ENCODE assay signal across 8 cellular contexts in genomic region chr7:107168233-107169119, GRCh38. TPM values are rescaled to one million over a fixed set of nuclear protein-coding genes. Genes with fewer than 3 reads are reported as not detected.
DNase-seq lines count a peak whose midpoint lies in the region; ATAC-seq and TF ChIP-seq lines count a peak whose summit lies in the region.

A gene with protein sequence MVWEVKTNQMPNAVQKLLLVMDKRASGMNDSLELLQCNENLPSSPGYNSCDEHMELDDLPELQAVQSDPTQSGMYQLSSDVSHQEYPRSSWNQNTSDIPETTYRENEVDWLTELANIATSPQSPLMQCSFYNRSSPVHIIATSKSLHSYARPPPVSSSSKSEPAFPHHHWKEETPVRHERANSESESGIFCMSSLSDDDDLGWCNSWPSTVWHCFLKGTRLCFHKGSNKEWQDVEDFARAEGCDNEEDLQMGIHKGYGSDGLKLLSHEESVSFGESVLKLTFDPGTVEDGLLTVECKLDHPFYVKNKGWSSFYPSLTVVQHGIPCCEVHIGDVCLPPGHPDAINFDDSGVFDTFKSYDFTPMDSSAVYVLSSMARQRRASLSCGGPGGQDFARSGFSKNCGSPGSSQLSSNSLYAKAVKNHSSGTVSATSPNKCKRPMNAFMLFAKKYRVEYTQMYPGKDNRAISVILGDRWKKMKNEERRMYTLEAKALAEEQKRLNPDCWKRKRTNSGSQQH (plus strand): TSS chr7:107169003. CDS start chr7:107179894, 10,891 bp downstream.

- H3K9me3 ChIP-seq in OCI-LY7 (ENCODE audit: low read length), result no peaks in the 10 kb centered on the region

- H3K4me3 Mint-ChIP-seq in endothelial cell (ENCODE audit: unreplicated experiment) (peak within 1 kb of the TSS; percentile 100), mesothelial cell of epicardium (peak within 1 kb of the TSS; percentile 97)

- peak within 1 kb of the TSS; percentile 98 for H3K4me2 ChIP-seq in OCI-LY7 (ENCODE audit: low read length)

- TF ChIP-seq CTCF in OCI-LY7 (conservative IDR thresholded peaks at IDR 0.05; ENCODE audit: low read length) (no peak), endothelial cell (IDR thresholded peaks at IDR 0.05; ENCODE audit: unreplicated experiment) (no peak), mesothelial cell of epicardium (IDR thresholded peaks at IDR 0.05; ENCODE audit: unreplicated experiment) (no peak)

- peaks cover 11% of the 10 kb centered on the region for H3K4me1 ChIP-seq in OCI-LY7 (ENCODE audit: insufficient read depth, low read length, poor library complexity, severe bottlenecking)

- POLR2A ChIA-PET in OCI-LY7 (lab: Charles Lee), result interaction anchor here (0.5 to 2.0 kb wide), 29 partner anchors 13 to 1003 kb away, joined by 3 to 9 read pairs (median 4); no protein-coding TSS in a partner anchor

- DNase-seq in D341Med (ENCODE audit: low spot score), result peak; percentile 91
- DNase-seq in HuH-7.5 (ENCODE audit: low spot score), result peak; percentile 95
- peak; percentile 99 for DNase-seq in OCI-LY7 (ENCODE audit: low spot score)
- DNase-seq in activated T-cell treated with anti-CD3 and anti-CD28 coated beads for 1 hour (ENCODE audit: low read depth), result peak; percentile 96
- DNase-seq in endothelial cell (ENCODE audit: low spot score), result peak; percentile 96
- peak; percentile 94 to 97 for DNase-seq in mesothelial cell of epicardium (ENCODE audit: low spot score in 2 of 2, unreplicated experiment in 2 of 2)
- DNase-seq in stimulated activated CD8-positive, alpha-beta memory T cell treated with anti-CD3 and anti-CD28 coated beads, Interleukin-15, amount 100 ng/mL, for 48 hours (ENCODE audit: low read depth in 2 of 2), result peak; percentile 93 to 94

- peaks cover 33% of the 10 kb centered on the region for H3K4me1 Mint-ChIP-seq in endothelial cell (ENCODE audit: unreplicated experiment)
- H3K4me1 Mint-ChIP-seq in mesothelial cell of epicardium, result peaks cover 23% of the 10 kb centered on the region

- no peaks in the 10 kb centered on the region for H3K9me2 ChIP-seq in OCI-LY7 (ENCODE audit: insufficient read depth, low read length)

- peaks cover 19% of the 10 kb centered on the region for H3K27me3 Mint-ChIP-seq in endothelial cell (ENCODE audit: unreplicated experiment)
- H3K27me3 Mint-ChIP-seq in mesothelial cell of epicardium (ENCODE audit: low read depth), result no peaks in the 10 kb centered on the region

- intact Hi-C loops in OCI-LY7 (cut with micrococcal nuclease; ENCODE audit: unreplicated experiment), result loop anchor here (1.0 to 10.0 kb wide), 7 partner anchors 76 to 884 kb away; partner anchors contain the start of genes CBLL1 and NAMPT

- peak within 1 kb of the TSS; percentile 70 for H3K27ac ChIP-seq in OCI-LY7 (ENCODE audit: low read depth, low read length, poor library complexity, severe bottlenecking)

- H3K4me3 ChIP-seq in OCI-LY7 (ENCODE audit: low read depth, low read length, poor library complexity, severe bottlenecking), result peak within 1 kb of the TSS; percentile 80

- H3K9me3 Mint-ChIP-seq in endothelial cell (ENCODE audit: unreplicated experiment) (peaks cover 6% of the 10 kb centered on the region), mesothelial cell of epicardium (no peaks in the 10 kb centered on the region)

- no TSS peak for BruUV-seq in OCI-LY7 (replicated peaks; lab: Mats Ljungman, UMichigan)

- CTCF ChIA-PET in OCI-LY7 (lab: Charles Lee; ENCODE audit: unreplicated experiment), result interaction anchor here (0.5 to 0.9 kb wide), 5 partner anchors 103 to 1149 kb away, joined by 3 to 9 read pairs (median 4); no protein-coding TSS in a partner anchor

- no peaks in the 10 kb centered on the region for H4K20me1 ChIP-seq in OCI-LY7 (ENCODE audit: insufficient read depth, low read length)

- peaks cover 35% of the 10 kb centered on the region for H3K79me2 ChIP-seq in OCI-LY7 (ENCODE audit: insufficient read depth, low read depth, low read length)

- H3K27ac Mint-ChIP-seq in endothelial cell (ENCODE audit: unreplicated experiment) (peak within 1 kb of the TSS; percentile 100), mesothelial cell of epicardium (peak within 1 kb of the TSS; percentile 100)

- peak; percentile 91 for ATAC-seq in GM21526 (IDR thresholded peaks at IDR 0.05; ENCODE audit: low FRiP score, unreplicated experiment)

- H3K36me3 ChIP-seq in OCI-LY7 (ENCODE audit: insufficient read depth, low read length), result 0 out of 2 replicates have a peak, but pooled peaks cover 4% of the 10 kb centered on the region

- H3K36me3 Mint-ChIP-seq in endothelial cell (ENCODE audit: low read depth, unreplicated experiment) (peaks cover 10% of the 10 kb centered on the region), mesothelial cell of epicardium (no peaks in the 10 kb centered on the region)

- peak within 1 kb of the TSS; percentile 97 for H2AFZ ChIP-seq in OCI-LY7 (ENCODE audit: low read length)

RNA-seq across cellular contexts. Expression of the gene that starts here (rescaled TPM):
- total RNA-seq in OCI-LY7 (2014; rRNA removed; shearing (Covaris generic)), result 9.3 and 10.9 TPM in 2 replicates
- total RNA-seq in OCI-LY7 (2022) (18.1 and 21.7 TPM in 2 replicates), endothelial cell (ENCODE audit: unreplicated experiment) (50.9 TPM), mesothelial cell of epicardium (67.5 to 76.0 TPM (median 69.8 TPM) in 3 replicates)

Comparison
In these comparisons a context has a peak if more than half of its experiments do, and no peak if none do; other contexts are left out.
1. Peak in every context shown above with its lines: DNase-seq, ATAC-seq, H3K4me3 ChIP-seq and H3K27ac ChIP-seq.